11 cellular contexts compared by ENCODE assay signal in the genomic region with DNA sequence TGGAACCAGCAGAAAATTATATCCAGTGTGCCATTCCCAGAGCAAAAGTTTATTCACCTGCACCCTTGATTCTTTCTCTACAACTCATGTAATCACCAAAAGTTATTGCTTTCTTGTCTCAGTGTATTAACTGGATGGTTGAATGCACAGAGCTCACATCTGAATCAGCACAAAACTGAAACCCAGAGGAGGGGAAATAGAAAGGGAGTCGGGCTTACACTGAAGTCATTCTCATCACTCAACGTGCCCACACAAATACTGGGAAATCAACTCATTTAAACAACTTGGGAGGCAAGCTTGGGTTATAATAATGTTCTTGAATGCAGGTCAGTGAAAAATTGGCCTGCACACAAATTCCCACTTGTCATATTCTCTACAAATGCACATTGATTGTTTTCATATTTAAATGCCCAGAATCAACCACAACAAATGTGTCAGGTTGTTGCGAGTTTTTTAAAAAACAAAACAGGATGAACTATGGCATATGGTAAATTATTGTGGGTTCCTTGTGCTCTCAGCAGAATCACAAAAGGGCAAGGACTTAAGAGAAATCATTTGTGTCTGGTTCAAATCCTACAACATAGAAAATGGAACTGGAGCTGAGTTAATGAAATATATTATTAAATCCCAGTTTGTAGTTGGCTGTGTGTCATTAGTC.
DNase-seq lines count a peak whose midpoint lies in the region; ATAC-seq and TF ChIP-seq lines count a peak whose summit lies in the region.
"Had no signal": no experiment of that assay in that cellular context is flagged by ENCODE, and none has a peak within 500 bp of the region (broad histone marks: within the 10 kb centered on the region; RNA-seq: fewer than 3 reads in every experiment).

No MANE protein-coding gene starts in this region.

- H3K9me3 ChIP-seq in OCI-LY3 (ENCODE audit: insufficient read depth, low read length) (no peaks in the 10 kb centered on the region), esophagus muscularis mucosa (no peaks in the 10 kb centered on the region)

- H3K36me3 ChIP-seq in OCI-LY3 (replicated peaks; ENCODE audit: low read depth, low read length) (no peaks in the 10 kb centered on the region), esophagus muscularis mucosa (no peaks in the 10 kb centered on the region)

- H3K27me3 ChIP-seq in OCI-LY3 (ENCODE audit: low read depth, low read length): peaks cover 27% of the 10 kb centered on the region
- H3K27me3 ChIP-seq in esophagus muscularis mucosa: no peaks in the 10 kb centered on the region

- no peak for TF ChIP-seq EP300 in esophagus muscularis mucosa (IDR thresholded peaks at IDR 0.05)

- H3K4me3 ChIP-seq in OCI-LY3 (ENCODE audit: low read length) (peak overlapping the region; percentile 1; the same call in 1 of the 2 replicates), esophagus muscularis mucosa (no peak overlapping the region)

- H3K4me2 ChIP-seq in OCI-LY3 (ENCODE audit: low read length): peak overlapping the region; percentile 44

- H3K4me1 ChIP-seq in OCI-LY3 (ENCODE audit: low read length) (peaks cover 16% of the 10 kb centered on the region), esophagus muscularis mucosa (no peaks in the 10 kb centered on the region)

- no peak overlapping the region for H3K27ac ChIP-seq in OCI-LY3 (ENCODE audit: low read length)
- H3K27ac ChIP-seq in esophagus muscularis mucosa (replicated peaks in 1 of 4): no peak overlapping the region
- H3K27ac ChIP-seq: C4-2B had no signal

- no peak for TF ChIP-seq POLR2A in esophagus muscularis mucosa (IDR thresholded peaks at IDR 0.05; ENCODE audit: low read depth)

- H3K79me2 ChIP-seq in OCI-LY3 (ENCODE audit: low read length): no peaks in the 10 kb centered on the region

- peak; percentile 99 for ATAC-seq in GM18511 (IDR thresholded peaks at IDR 0.05; ENCODE audit: unreplicated experiment)
- ATAC-seq in GM21360 (IDR thresholded peaks at IDR 0.05; ENCODE audit: unreplicated experiment): peak; percentile 100
- peak; percentile 87 for ATAC-seq in HG02981 (IDR thresholded peaks at IDR 0.05; ENCODE audit: unreplicated experiment)

- TF ChIP-seq CTCF in OCI-LY3 (IDR thresholded peaks at IDR 0.05; ENCODE audit: low read depth, low read length) (no peak), esophagus muscularis mucosa (IDR thresholded peaks at IDR 0.05) (no peak)

- H3K9ac ChIP-seq in OCI-LY3 (ENCODE audit: low read length): no peak overlapping the region

- H4K20me1 ChIP-seq in OCI-LY3 (ENCODE audit: insufficient read depth, low read length): no peaks in the 10 kb centered on the region

- intact Hi-C loops in esophagus muscularis mucosa (cut with DNase I): no loop called here

- no peak overlapping the region for H2AFZ ChIP-seq in OCI-LY3 (ENCODE audit: low read depth, low read length)

- WGBS in esophagus muscularis mucosa: 58% methylated on average over 3 of the region's 3 CpGs

- no peak for DNase-seq in inferior parietal cortex (ENCODE audit: extremely low spot score)
- DNase-seq in HUDEP-2 (lab: John Stamatoyannopoulos, UW; ENCODE audit: unreplicated experiment in 76 of 76): no peak
- DNase-seq in esophagus muscularis mucosa (ENCODE audit: extremely low spot score): no peak
- DNase-seq in HK-2 (ENCODE audit: unreplicated experiment): no peak
- DNase-seq: NCI-H446 treated with DMSO at 0.1 percent for 48 hours, nucleus accumbens had no signal
